2 cellular contexts compared by ENCODE assay signal in genomic region chr2:200338692-200339091, GRCh38.
A peak's percentile ranks its signal among the peaks of the same experiment; 100 is the strongest.
TF ChIP-seq lines count a peak whose summit lies in the region.

No MANE protein-coding gene starts in this region.

TF ChIP-seq in GM12878, 131 proteins besides CTCF, POLR2A, EP300 and RAD21:
- TF ChIP-seq ZBTB40 (IDR thresholded peaks at IDR 0.05; ENCODE audit: borderline replicate concordance) (0 out of 2 replicates have a peak, but pooled peaks have one; percentile 15), KLF5 (IDR thresholded peaks at IDR 0.05; ENCODE audit: partially characterized antibody) (no peak), ASH2L (IDR thresholded peaks at IDR 0.05; ENCODE audit: borderline replicate concordance, low read depth) (no peak), GATAD2B (conservative IDR thresholded peaks at IDR 0.05; ENCODE audit: low read depth) (no peak), BMI1 (IDR thresholded peaks at IDR 0.05; ENCODE audit: borderline replicate concordance) (no peak)
TF ChIP-seq in GM12878: peak in this region for 1.

TF ChIP-seq in HepG2, 621 proteins besides CTCF, POLR2A, EP300 and RAD21:
- no peak for TF ChIP-seq ZNF292 (CRISPR knock-in tag; IDR thresholded peaks at IDR 0.05; ENCODE audit: borderline replicate concordance, low read depth)
- peak; percentile 95 for TF ChIP-seq RBM22 (optimal IDR thresholded peaks at IDR 0.05; ENCODE audit: low read length)
- TF ChIP-seq, protein P1, sequence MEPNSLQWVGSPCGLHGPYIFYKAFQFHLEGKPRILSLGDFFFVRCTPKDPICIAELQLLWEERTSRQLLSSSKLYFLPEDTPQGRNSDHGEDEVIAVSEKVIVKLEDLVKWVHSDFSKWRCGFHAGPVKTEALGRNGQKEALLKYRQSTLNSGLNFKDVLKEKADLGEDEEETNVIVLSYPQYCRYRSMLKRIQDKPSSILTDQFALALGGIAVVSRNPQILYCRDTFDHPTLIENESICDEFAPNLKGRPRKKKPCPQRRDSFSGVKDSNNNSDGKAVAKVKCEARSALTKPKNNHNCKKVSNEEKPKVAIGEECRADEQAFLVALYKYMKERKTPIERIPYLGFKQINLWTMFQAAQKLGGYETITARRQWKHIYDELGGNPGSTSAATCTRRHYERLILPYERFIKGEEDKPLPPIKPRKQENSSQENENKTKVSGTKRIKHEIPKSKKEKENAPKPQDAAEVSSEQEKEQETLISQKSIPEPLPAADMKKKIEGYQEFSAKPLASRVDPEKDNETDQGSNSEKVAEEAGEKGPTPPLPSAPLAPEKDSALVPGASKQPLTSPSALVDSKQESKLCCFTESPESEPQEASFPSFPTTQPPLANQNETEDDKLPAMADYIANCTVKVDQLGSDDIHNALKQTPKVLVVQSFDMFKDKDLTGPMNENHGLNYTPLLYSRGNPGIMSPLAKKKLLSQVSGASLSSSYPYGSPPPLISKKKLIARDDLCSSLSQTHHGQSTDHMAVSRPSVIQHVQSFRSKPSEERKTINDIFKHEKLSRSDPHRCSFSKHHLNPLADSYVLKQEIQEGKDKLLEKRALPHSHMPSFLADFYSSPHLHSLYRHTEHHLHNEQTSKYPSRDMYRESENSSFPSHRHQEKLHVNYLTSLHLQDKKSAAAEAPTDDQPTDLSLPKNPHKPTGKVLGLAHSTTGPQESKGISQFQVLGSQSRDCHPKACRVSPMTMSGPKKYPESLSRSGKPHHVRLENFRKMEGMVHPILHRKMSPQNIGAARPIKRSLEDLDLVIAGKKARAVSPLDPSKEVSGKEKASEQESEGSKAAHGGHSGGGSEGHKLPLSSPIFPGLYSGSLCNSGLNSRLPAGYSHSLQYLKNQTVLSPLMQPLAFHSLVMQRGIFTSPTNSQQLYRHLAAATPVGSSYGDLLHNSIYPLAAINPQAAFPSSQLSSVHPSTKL (CRISPR knock-in tag; IDR thresholded peaks at IDR 0.05), result 0 out of 2 replicates have a peak, but pooled peaks have one; percentile 40
- TF ChIP-seq NCOA2 (CRISPR knock-in tag; IDR thresholded peaks at IDR 0.05), result peak; percentile 27; the same call in 1 of the 2 replicates
- no peak for TF ChIP-seq ZC3H13 (CRISPR knock-in tag; IDR thresholded peaks at IDR 0.05)
- TF ChIP-seq, protein P2, sequence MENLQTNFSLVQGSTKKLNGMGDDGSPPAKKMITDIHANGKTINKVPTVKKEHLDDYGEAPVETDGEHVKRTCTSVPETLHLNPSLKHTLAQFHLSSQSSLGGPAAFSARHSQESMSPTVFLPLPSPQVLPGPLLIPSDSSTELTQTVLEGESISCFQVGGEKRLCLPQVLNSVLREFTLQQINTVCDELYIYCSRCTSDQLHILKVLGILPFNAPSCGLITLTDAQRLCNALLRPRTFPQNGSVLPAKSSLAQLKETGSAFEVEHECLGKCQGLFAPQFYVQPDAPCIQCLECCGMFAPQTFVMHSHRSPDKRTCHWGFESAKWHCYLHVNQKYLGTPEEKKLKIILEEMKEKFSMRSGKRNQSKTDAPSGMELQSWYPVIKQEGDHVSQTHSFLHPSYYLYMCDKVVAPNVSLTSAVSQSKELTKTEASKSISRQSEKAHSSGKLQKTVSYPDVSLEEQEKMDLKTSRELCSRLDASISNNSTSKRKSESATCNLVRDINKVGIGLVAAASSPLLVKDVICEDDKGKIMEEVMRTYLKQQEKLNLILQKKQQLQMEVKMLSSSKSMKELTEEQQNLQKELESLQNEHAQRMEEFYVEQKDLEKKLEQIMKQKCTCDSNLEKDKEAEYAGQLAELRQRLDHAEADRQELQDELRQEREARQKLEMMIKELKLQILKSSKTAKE (CRISPR knock-in tag; IDR thresholded peaks at IDR 0.05; ENCODE audit: borderline replicate concordance), result no peak
- peak; percentile 57 for TF ChIP-seq HNF4A (CRISPR knock-in tag; IDR thresholded peaks at IDR 0.05)
- TF ChIP-seq MEF2D (CRISPR knock-in tag; IDR thresholded peaks at IDR 0.05), result no peak
- no peak for TF ChIP-seq SOX13 (IDR thresholded peaks at IDR 0.05)
- 0 out of 4 replicates have a peak, but pooled peaks of 1 of the 2 experiments have one; percentile 7 for TF ChIP-seq SOX13 (CRISPR knock-in tag; conservative IDR thresholded peaks at IDR 0.05 in 1 of 2, IDR thresholded peaks at IDR 0.05 in 1 of 2)
- 0 out of 2 replicates have a peak, but pooled peaks have one; percentile 16 for TF ChIP-seq HMG20A (CRISPR knock-in tag; IDR thresholded peaks at IDR 0.05; ENCODE audit: borderline replicate concordance)
- 0 out of 2 replicates have a peak, but pooled peaks have one; percentile 25 for TF ChIP-seq GATAD2A (CRISPR knock-in tag; IDR thresholded peaks at IDR 0.05)
